In the genomic region with DNA sequence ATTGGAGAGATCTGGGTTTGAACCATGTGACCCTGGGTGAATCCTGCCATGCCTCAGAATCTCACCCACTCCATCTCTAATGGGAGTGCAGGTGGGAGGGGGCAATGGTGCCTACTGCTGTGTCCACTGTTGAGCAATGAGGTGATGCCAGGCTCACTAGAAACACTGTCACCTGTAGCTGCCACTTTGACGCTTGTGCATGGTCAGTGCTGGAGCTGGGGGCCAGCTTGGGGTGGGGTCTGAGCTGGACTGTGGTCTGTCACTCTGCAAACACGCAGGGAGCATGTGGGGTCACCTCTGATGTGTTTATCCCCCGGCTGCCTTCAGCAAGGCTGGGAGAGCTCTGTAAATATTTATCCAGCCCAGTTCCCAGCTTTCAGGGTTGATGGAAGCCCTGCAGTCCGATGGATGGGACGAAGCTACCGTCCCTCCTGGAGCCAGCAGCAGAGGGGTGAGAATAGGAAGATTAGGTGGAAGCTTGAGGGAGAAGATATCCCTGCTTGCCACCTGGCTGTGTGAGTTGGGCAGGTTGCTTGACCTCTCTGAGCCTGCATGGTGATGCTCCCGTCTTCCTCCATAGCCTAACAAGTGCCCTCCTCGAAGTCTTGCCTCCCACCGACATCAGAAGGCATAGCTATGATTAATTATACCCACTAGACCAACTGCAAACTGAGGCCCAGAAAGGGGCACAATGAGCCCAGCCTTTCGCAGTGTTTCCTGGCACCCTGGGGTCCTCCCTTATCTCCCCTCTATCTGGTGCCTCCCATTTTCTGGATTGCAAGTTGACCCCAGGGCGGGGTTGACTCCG, we compare ENCODE assay signal across 1 cellular context.
TF ChIP-seq lines count a peak whose summit lies in the region.

No MANE protein-coding gene starts in this region.

TF ChIP-seq in K562, 482 proteins besides CTCF, POLR2A, EP300 and RAD21:
- TF ChIP-seq, protein P1, sequence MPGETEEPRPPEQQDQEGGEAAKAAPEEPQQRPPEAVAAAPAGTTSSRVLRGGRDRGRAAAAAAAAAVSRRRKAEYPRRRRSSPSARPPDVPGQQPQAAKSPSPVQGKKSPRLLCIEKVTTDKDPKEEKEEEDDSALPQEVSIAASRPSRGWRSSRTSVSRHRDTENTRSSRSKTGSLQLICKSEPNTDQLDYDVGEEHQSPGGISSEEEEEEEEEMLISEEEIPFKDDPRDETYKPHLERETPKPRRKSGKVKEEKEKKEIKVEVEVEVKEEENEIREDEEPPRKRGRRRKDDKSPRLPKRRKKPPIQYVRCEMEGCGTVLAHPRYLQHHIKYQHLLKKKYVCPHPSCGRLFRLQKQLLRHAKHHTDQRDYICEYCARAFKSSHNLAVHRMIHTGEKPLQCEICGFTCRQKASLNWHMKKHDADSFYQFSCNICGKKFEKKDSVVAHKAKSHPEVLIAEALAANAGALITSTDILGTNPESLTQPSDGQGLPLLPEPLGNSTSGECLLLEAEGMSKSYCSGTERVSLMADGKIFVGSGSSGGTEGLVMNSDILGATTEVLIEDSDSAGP (CRISPR knock-in tag; IDR thresholded peaks at IDR 0.05), result no peak
- TF ChIP-seq UBTF (IDR thresholded peaks at IDR 0.05; ENCODE audit: borderline replicate concordance in 1 of 2, low read depth in 2 of 2, low read length in 2 of 2) (no peak), ZFP36 (IDR thresholded peaks at IDR 0.05; ENCODE audit: low read depth, low read length, partially characterized antibody) (peak; percentile 27)
